In the genomic region with DNA sequence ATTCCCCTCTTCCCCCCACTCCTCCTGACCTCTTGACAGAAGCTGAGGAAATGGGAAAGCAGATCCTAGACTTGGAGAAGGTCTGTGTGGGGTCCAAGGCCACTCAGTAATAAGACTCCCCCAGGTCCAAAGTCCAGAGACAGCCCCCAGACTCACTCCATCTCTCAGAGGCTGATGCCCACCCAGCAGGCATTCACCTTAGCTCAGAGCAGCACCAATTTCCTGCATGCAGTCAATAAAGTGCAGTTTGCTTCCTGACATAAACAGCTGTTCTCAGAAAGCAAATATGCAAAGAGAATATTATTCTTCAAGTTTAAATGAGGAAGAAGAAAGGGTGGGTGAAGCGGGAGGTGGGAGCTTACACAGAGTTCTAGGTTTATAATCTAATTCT, we compare ENCODE assay signal across 9 cellular contexts.
DNase-seq lines count a peak whose midpoint lies in the region; ATAC-seq and TF ChIP-seq lines count a peak whose summit lies in the region.
"Had no signal": no experiment of that assay in that cellular context is flagged by ENCODE, and none has a peak within 500 bp of the region (broad histone marks: within the 10 kb centered on the region; RNA-seq: fewer than 3 reads in every experiment).

No MANE protein-coding gene starts in this region.

- peaks cover 3% of the 10 kb centered on the region; the same call in 1 of the 2 replicates for H3K9me2 ChIP-seq in GM23338 (ENCODE audit: insufficient read depth)

- H3K9me3 ChIP-seq in mucosa of rectum (ENCODE audit: control insufficient read depth in 2 of 2, low read length in 2 of 2) = no peaks in the 10 kb centered on the region

- no peaks in the 10 kb centered on the region for H4K20me1 ChIP-seq in GM23338 (replicated peaks; ENCODE audit: insufficient read depth)

- DNase-seq in GM23338 (ENCODE audit: low spot score) (no peak), NCI-H2081 treated with DMSO at 0.1 percent for 48 hours (lab: John Stamatoyannopoulos, UW) (no peak), AG08396 (ENCODE audit: low spot score) (no peak), cerebellum (ENCODE audit: low spot score) (no peak), COLO829 (ENCODE audit: low spot score) (no peak)
- DNase-seq: NCI-H1092 treated with DMSO at 0.1 percent for 48 hours had no signal

- H3K4me1 Mint-ChIP-seq in GM23338 = peaks cover 52% of the 10 kb centered on the region
- H3K4me1 Mint-ChIP-seq in activated naive CD8-positive, alpha-beta T cell (ENCODE audit: low read depth) = peaks cover 39% of the 10 kb centered on the region

- peak overlapping the region; percentile 97 for H3K27ac Mint-ChIP-seq in GM23338
- H3K27ac Mint-ChIP-seq in activated naive CD8-positive, alpha-beta T cell = peak overlapping the region; percentile 95

- peaks cover 27% of the 10 kb centered on the region for H3K27me3 Mint-ChIP-seq in GM23338 (ENCODE audit: insufficient read depth, low read depth, poor library complexity)
- no peaks in the 10 kb centered on the region for H3K27me3 Mint-ChIP-seq in activated naive CD8-positive, alpha-beta T cell

- no peaks in the 10 kb centered on the region for H3K36me3 ChIP-seq in ACC112 (ENCODE audit: insufficient read depth, low read length)
- no peaks in the 10 kb centered on the region for H3K36me3 ChIP-seq in GM23338 (ENCODE audit: insufficient read depth)
- H3K36me3 ChIP-seq in mucosa of rectum (ENCODE audit: control insufficient read depth in 2 of 2, insufficient read depth in 2 of 2, low read length in 2 of 2) = no peaks in the 10 kb centered on the region

- no peak; the same call in 1 of the 3 replicates for ATAC-seq in GM23338

- TF ChIP-seq CTCF in GM23338 (conservative IDR thresholded peaks at IDR 0.05; ENCODE audit: low read depth in 2 of 2) = no peak

- H3K9me3 Mint-ChIP-seq in GM23338 = no peaks in the 10 kb centered on the region
- H3K9me3 Mint-ChIP-seq in activated naive CD8-positive, alpha-beta T cell (ENCODE audit: low read depth) = no peaks in the 10 kb centered on the region

- peak overlapping the region; percentile 77 for H2AFZ ChIP-seq in ACC112 (ENCODE audit: low read length, unreplicated experiment)
- no peak overlapping the region for H2AFZ ChIP-seq in GM23338

- H3K4me3 ChIP-seq in ACC112 (ENCODE audit: low read depth, low read length) (peak overlapping the region; percentile 75), GM23338 (no peak overlapping the region), mucosa of rectum (ENCODE audit: low read length in 2 of 2) (peak overlapping the region; percentile 37 to 51)

- H3K4me2 ChIP-seq in GM23338 = peak overlapping the region; percentile 49

- peak overlapping the region; percentile 36 for H3K4me3 Mint-ChIP-seq in GM23338
- peak overlapping the region; percentile 86 for H3K4me3 Mint-ChIP-seq in activated naive CD8-positive, alpha-beta T cell

- peaks cover 12% of the 10 kb centered on the region for H3K4me1 ChIP-seq in ACC112 (ENCODE audit: control insufficient read depth, insufficient read depth, low read length, unreplicated experiment)
- H3K4me1 ChIP-seq in GM23338 (ENCODE audit: insufficient read depth) = peaks cover 34% of the 10 kb centered on the region
- peaks cover 40 to 53% of the 10 kb centered on the region in 2 donors for H3K4me1 ChIP-seq in mucosa of rectum (ENCODE audit: control insufficient read depth in 2 of 2, insufficient read depth in 2 of 2, low read length in 2 of 2)

- no peaks in the 10 kb centered on the region for H3K79me2 ChIP-seq in ACC112 (ENCODE audit: control insufficient read depth, insufficient read depth, low read length, unreplicated experiment)
- H3K79me2 ChIP-seq in GM23338 (replicated peaks; ENCODE audit: insufficient read depth) = no peaks in the 10 kb centered on the region

- 0 out of 2 replicates have a peak, but pooled peaks cover 2% of the 10 kb centered on the region for H3F3A ChIP-seq in GM23338 (replicated peaks; ENCODE audit: low read depth)

- H3K27ac ChIP-seq in ACC112 (ENCODE audit: low read depth, low read length) = peak overlapping the region; percentile 89
- H3K27ac ChIP-seq in GM23338 (ENCODE audit: low read depth) = peak overlapping the region; percentile 81
- H3K27ac ChIP-seq in mucosa of rectum (ENCODE audit: low read depth in 2 of 2, low read length in 2 of 2) = peak overlapping the region; percentile 63 to 80

- no peaks in the 10 kb centered on the region for H3K36me3 Mint-ChIP-seq in GM23338 (ENCODE audit: low read depth)
- H3K36me3 Mint-ChIP-seq in activated naive CD8-positive, alpha-beta T cell = no peaks in the 10 kb centered on the region

- H3K9ac ChIP-seq in mucosa of rectum (ENCODE audit: low read depth in 1 of 2, low read length in 2 of 2) = peak overlapping the region; percentile 1 to 30

- H3K27me3 ChIP-seq in ACC112 (ENCODE audit: insufficient read depth, low read length) (no peaks in the 10 kb centered on the region), GM23338 (ENCODE audit: insufficient read depth) (no peaks in the 10 kb centered on the region), mucosa of rectum (ENCODE audit: control insufficient read depth in 2 of 2, insufficient read depth in 2 of 2, low read length in 2 of 2) (no peaks in the 10 kb centered on the region)

TF ChIP-seq in GM23338, 12 proteins besides CTCF, POLR2A, EP300 and RAD21 (continues in another document):
- TF ChIP-seq EZH2phosphoT487 (IDR thresholded peaks at IDR 0.05; ENCODE audit: unreplicated experiment) = no peak
- TF ChIP-seq STAT1 (IDR thresholded peaks at IDR 0.05; ENCODE audit: unreplicated experiment) = no peak
- TF ChIP-seq JUNB (IDR thresholded peaks at IDR 0.05; ENCODE audit: unreplicated experiment) = no peak
- TF ChIP-seq, protein P1, sequence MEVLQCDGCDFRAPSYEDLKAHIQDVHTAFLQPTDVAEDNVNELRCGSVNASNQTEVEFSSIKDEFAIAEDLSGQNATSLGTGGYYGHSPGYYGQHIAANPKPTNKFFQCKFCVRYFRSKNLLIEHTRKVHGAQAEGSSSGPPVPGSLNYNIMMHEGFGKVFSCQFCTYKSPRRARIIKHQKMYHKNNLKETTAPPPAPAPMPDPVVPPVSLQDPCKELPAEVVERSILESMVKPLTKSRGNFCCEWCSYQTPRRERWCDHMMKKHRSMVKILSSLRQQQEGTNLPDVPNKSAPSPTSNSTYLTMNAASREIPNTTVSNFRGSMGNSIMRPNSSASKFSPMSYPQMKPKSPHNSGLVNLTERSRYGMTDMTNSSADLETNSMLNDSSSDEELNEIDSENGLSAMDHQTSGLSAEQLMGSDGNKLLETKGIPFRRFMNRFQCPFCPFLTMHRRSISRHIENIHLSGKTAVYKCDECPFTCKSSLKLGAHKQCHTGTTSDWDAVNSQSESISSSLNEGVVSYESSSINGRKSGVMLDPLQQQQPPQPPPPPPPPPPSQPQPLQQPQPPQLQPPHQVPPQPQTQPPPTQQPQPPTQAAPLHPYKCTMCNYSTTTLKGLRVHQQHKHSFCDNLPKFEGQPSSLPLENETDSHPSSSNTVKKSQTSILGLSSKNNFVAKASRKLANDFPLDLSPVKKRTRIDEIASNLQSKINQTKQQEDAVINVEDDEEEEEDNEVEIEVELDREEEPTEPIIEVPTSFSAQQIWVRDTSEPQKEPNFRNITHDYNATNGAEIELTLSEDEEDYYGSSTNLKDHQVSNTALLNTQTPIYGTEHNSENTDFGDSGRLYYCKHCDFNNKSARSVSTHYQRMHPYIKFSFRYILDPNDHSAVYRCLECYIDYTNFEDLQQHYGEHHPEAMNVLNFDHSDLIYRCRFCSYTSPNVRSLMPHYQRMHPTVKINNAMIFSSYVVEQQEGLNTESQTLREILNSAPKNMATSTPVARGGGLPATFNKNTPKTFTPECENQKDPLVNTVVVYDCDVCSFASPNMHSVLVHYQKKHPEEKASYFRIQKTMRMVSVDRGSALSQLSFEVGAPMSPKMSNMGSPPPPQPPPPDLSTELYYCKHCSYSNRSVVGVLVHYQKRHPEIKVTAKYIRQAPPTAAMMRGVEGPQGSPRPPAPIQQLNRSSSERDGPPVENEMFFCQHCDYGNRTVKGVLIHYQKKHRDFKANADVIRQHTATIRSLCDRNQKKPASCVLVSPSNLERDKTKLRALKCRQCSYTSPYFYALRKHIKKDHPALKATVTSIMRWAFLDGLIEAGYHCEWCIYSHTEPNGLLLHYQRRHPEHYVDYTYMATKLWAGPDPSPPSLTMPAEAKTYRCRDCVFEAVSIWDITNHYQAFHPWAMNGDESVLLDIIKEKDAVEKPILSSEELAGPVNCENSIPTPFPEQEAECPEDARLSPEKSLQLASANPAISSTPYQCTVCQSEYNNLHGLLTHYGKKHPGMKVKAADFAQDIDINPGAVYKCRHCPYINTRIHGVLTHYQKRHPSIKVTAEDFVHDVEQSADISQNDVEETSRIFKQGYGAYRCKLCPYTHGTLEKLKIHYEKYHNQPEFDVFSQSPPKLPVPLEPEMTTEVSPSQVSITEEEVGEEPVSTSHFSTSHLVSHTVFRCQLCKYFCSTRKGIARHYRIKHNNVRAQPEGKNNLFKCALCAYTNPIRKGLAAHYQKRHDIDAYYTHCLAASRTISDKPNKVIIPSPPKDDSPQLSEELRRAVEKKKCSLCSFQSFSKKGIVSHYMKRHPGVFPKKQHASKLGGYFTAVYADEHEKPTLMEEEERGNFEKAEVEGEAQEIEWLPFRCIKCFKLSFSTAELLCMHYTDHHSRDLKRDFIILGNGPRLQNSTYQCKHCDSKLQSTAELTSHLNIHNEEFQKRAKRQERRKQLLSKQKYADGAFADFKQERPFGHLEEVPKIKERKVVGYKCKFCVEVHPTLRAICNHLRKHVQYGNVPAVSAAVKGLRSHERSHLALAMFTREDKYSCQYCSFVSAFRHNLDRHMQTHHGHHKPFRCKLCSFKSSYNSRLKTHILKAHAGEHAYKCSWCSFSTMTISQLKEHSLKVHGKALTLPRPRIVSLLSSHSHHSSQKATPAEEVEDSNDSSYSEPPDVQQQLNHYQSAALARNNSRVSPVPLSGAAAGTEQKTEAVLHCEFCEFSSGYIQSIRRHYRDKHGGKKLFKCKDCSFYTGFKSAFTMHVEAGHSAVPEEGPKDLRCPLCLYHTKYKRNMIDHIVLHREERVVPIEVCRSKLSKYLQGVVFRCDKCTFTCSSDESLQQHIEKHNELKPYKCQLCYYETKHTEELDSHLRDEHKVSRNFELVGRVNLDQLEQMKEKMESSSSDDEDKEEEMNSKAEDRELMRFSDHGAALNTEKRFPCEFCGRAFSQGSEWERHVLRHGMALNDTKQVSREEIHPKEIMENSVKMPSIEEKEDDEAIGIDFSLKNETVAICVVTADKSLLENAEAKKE (CRISPR knock-in tag; IDR thresholded peaks at IDR 0.05) = no peak
- TF ChIP-seq POLR2AphosphoS5 (IDR thresholded peaks at IDR 0.05; ENCODE audit: low read depth) = no peak
- no peak for TF ChIP-seq NANOG (IDR thresholded peaks at IDR 0.05; ENCODE audit: borderline replicate concordance)
- TF ChIP-seq CREB1 (CRISPR knock-in tag; IDR thresholded peaks at IDR 0.05; ENCODE audit: low read depth) = no peak; the same call in 1 of the 2 replicates
- no peak for TF ChIP-seq ZNF114 (CRISPR knock-in tag; IDR thresholded peaks at IDR 0.05)
